ENCODE assay signal across 39 cellular contexts in genomic region chr7:123628829-123629228, GRCh38. TPM values are rescaled to one million over a fixed set of nuclear protein-coding genes. Genes with fewer than 3 reads are reported as not detected.
"Had no signal": no experiment of that assay in that cellular context is flagged by ENCODE, and none has a peak within 500 bp of the region (broad histone marks: within the 10 kb centered on the region; RNA-seq: fewer than 3 reads in every experiment).

No MANE protein-coding gene starts in this region.

- H3K4me3 ChIP-seq: adrenal gland, body of pancreas, breast epithelium, cardiac muscle cell had no signal

- DNase-seq: activated B cell treated with CpG ODN at 0.5 μM for 24 hours; activated CD4-positive, alpha-beta memory T cell treated with anti-CD3 and anti-CD28 coated beads for 36 hours; activated CD4-positive, alpha-beta T cell treated with anti-CD3 and anti-CD28 coated beads for 4 hours; activated CD4-positive, alpha-beta T cell treated with anti-CD3 and anti-CD28 coated beads, Interleukin-2, amount 10 ng/mL, durations not matched to agents 24 days and 14 days; activated CD4-positive, alpha-beta T cell treated with anti-CD3 and anti-CD28 coated beads, Interleukin-2, amount 50 U/mL, for 1 hour; activated CD4-positive, alpha-beta T cell treated with anti-CD3 and anti-CD28 coated beads, Interleukin-2, amount 50 U/mL, for 4 hours; activated CD4-positive, CD25-positive, alpha-beta regulatory T cell treated with anti-CD3 and anti-CD28 coated beads, Interleukin-2, amount 50 U/mL, for 72 hours; activated CD8-positive, alpha-beta memory T cell treated with anti-CD3 and anti-CD28 coated beads, Interleukin-2, amount 50 U/mL, for 4 hours; activated CD8-positive, alpha-beta T cell treated with anti-CD3 and anti-CD28 coated beads for 36 hours; activated effector memory CD4-positive, alpha-beta T cell treated with anti-CD3 and anti-CD28 coated beads, Interleukin-2, amount 50 U/mL, for 16 hours; activated gamma-delta T cell treated with Interleukin-2 at 50 U/mL for 16 hours; activated naive CD4-positive, alpha-beta T cell; activated naive CD4-positive, alpha-beta T cell treated with anti-CD3 and anti-CD28 coated beads for 36 hours; activated naive CD4-positive, alpha-beta T cell treated with anti-CD3 and anti-CD28 coated beads, Interleukin-2, amount 50 U/mL, for 16 hours; activated naive CD8-positive, alpha-beta T cell treated with anti-CD3 and anti-CD28 coated beads for 36 hours; activated T-cell treated with anti-CD3 and anti-CD28 coated beads for 4 hours; activated T-cell treated with anti-CD3 and anti-CD28 coated beads, Interleukin-2, amount 50 U/mL, for 1 hour; activated T-cell treated with anti-CD3 and anti-CD28 coated beads, Interleukin-2, amount 50 U/mL, for 4 hours; activated T-cell treated with anti-CD3 and anti-CD28 coated beads, Interleukin-2, amount 50 U/mL, for 72 hours; adrenal gland; amniotic stem cell; aorta; body of pancreas; brain microvascular endothelial cell; caudate nucleus; cerebellar nuclear complex; T-helper 1 cell; T-helper 2 cell; T-helper 9 cell had no signal

- H3K27ac ChIP-seq: adrenal gland, body of pancreas, brain microvascular endothelial cell, breast epithelium, cardiac muscle cell, VCaP had no signal

- H3K9me3 ChIP-seq: adrenal gland, body of pancreas, breast epithelium had no signal

- H3K36me3 ChIP-seq: adrenal gland, brain microvascular endothelial cell, breast epithelium, cardiac muscle cell had no signal

- ATAC-seq: activated CD8-positive, alpha-beta T cell treated with anti-CD3 and anti-CD28 coated beads for 36 hours; activated naive CD4-positive, alpha-beta T cell treated with anti-CD3 and anti-CD28 coated beads, Interleukin-2, amount 50 U/mL, for 72 hours; activated T-cell treated with anti-CD3 and anti-CD28 coated beads, Interleukin-2, amount 50 U/mL, for 4 hours; activated T-cell treated with anti-CD3 and anti-CD28 coated beads, Interleukin-2, amount 50 U/mL, for 72 hours; activated T-helper 17 cell treated with anti-CD3 and anti-CD28 coated beads, Interleukin-2, amount 50 U/mL, for 72 hours; body of pancreas had no signal

- FAIRE-seq: astrocyte, TTC549 had no signal

- H3K4me1 ChIP-seq: adrenal gland, body of pancreas, breast epithelium had no signal

- H3K27me3 ChIP-seq: adrenal gland, body of pancreas, brain microvascular endothelial cell, breast epithelium, cardiac muscle cell had no signal

RNA-seq across cellular contexts. Expression of gene LMOD2, which starts 26.8 kb away (rescaled TPM):
- total RNA-seq: activated B cell treated with CpG ODN at 0.5 μM for 24 hours; activated CD4-positive, alpha-beta memory T cell treated with anti-CD3 and anti-CD28 coated beads for 36 hours; activated CD4-positive, alpha-beta T cell treated with anti-CD3 and anti-CD28 coated beads, Interleukin-2, amount 10 ng/mL, durations not matched to agents 24 days and 14 days; activated CD8-positive, alpha-beta memory T cell treated with anti-CD3 and anti-CD28 coated beads for 36 hours; activated CD8-positive, alpha-beta T cell treated with anti-CD3 and anti-CD28 coated beads for 36 hours; activated naive CD4-positive, alpha-beta T cell treated with anti-CD3 and anti-CD28 coated beads for 36 hours; activated naive CD4-positive, alpha-beta T cell treated with anti-CD3 and anti-CD28 coated beads, Interleukin-2, amount 50 U/mL, for 72 hours; activated naive CD8-positive, alpha-beta T cell treated with anti-CD3 and anti-CD28 coated beads for 36 hours; activated T-cell treated with anti-CD3 and anti-CD28 coated beads, Interleukin-2, amount 50 U/mL, for 4 hours; activated T-cell treated with anti-CD3 and anti-CD28 coated beads, Interleukin-2, amount 50 U/mL, for 72 hours; activated T-helper 1 cell treated with anti-CD3 and anti-CD28 coated beads, Interleukin-12 subunit alpha, Interleukin-12 subunit beta, Interleukin-2, Interleukin-4 antibody, amounts not matched to agents 30 ng/mL and 10 ng/mL and 1 ng/mL, durations not matched to agents 14 hours and 24 hours and 36 hours; activated T-helper 17 cell treated with anti-CD3 and anti-CD28 coated beads, Interleukin-2, amount 50 U/mL, for 72 hours; aorta; astrocyte; body of pancreas; breast epithelium; chondrocyte had no signal

RNA-seq across cellular contexts. Expression of gene ASB15, which starts 27.2 kb away (rescaled TPM):
- total RNA-seq: activated B cell treated with CpG ODN at 0.5 μM for 24 hours; activated CD4-positive, alpha-beta memory T cell treated with anti-CD3 and anti-CD28 coated beads for 36 hours; activated CD4-positive, alpha-beta T cell treated with anti-CD3 and anti-CD28 coated beads, Interleukin-2, amount 10 ng/mL, durations not matched to agents 24 days and 14 days; activated CD8-positive, alpha-beta memory T cell treated with anti-CD3 and anti-CD28 coated beads for 36 hours; activated CD8-positive, alpha-beta T cell treated with anti-CD3 and anti-CD28 coated beads for 36 hours; activated naive CD4-positive, alpha-beta T cell treated with anti-CD3 and anti-CD28 coated beads for 36 hours; activated naive CD4-positive, alpha-beta T cell treated with anti-CD3 and anti-CD28 coated beads, Interleukin-2, amount 50 U/mL, for 72 hours; activated naive CD8-positive, alpha-beta T cell treated with anti-CD3 and anti-CD28 coated beads for 36 hours; activated T-cell treated with anti-CD3 and anti-CD28 coated beads, Interleukin-2, amount 50 U/mL, for 4 hours; activated T-cell treated with anti-CD3 and anti-CD28 coated beads, Interleukin-2, amount 50 U/mL, for 72 hours; activated T-helper 1 cell treated with anti-CD3 and anti-CD28 coated beads, Interleukin-12 subunit alpha, Interleukin-12 subunit beta, Interleukin-2, Interleukin-4 antibody, amounts not matched to agents 30 ng/mL and 10 ng/mL and 1 ng/mL, durations not matched to agents 14 hours and 24 hours and 36 hours; activated T-helper 17 cell treated with anti-CD3 and anti-CD28 coated beads, Interleukin-2, amount 50 U/mL, for 72 hours; adrenal gland; aorta; astrocyte; body of pancreas; cardiac muscle cell; chondrocyte had no signal
